ENCODE assay signal across 9 cellular contexts in genomic region chr18:22465859-22466602, GRCh38. TPM values are rescaled to one million over a fixed set of nuclear protein-coding genes. Genes with fewer than 3 reads are reported as not detected.
DNase-seq lines count a peak whose midpoint lies in the region; ATAC-seq and TF ChIP-seq lines count a peak whose summit lies in the region.
"Had no signal": no experiment of that assay in that cellular context is flagged by ENCODE, and none has a peak within 500 bp of the region (broad histone marks: within the 10 kb centered on the region; RNA-seq: fewer than 3 reads in every experiment).

No MANE protein-coding gene starts in this region.

- H3K27me3 ChIP-seq in stomach = no peaks in the 10 kb centered on the region

- TF ChIP-seq CTCF in stomach (IDR thresholded peaks at IDR 0.05) = no peak

- H3K9me3 ChIP-seq in stomach = no peaks in the 10 kb centered on the region

- DNase-seq in HS-5 (ENCODE audit: low read depth) (peak; percentile 86), iPS-NIHi7 (ENCODE audit: extremely low spot score) (peak; percentile 39), stomach (no peak), NCI-H1105 treated with DMSO at 0.1 percent for 48 hours (lab: John Stamatoyannopoulos, UW) (no peak), NCI-H146 (lab: John Stamatoyannopoulos, UW) (no peak), NAMALWA (ENCODE audit: low spot score) (no peak)
- DNase-seq in activated gamma-delta T cell treated with anti-CD3 and anti-CD28 coated beads, Interleukin-2, amount 50 U/mL, for 16 hours (ENCODE audit: low read depth) = peak; percentile 10

- ATAC-seq in HG02973 (IDR thresholded peaks at IDR 0.05; ENCODE audit: unreplicated experiment) = no peak

- TF ChIP-seq EP300 in stomach (IDR thresholded peaks at IDR 0.05) = no peak

- intact Hi-C loops in stomach (cut with DNase I; ENCODE audit: low total_unique reads) = no loop called here

- WGBS in stomach, 5 donors = 41 to 54% (median 52%) methylated on average over 5 of the region's 5 CpGs

- no peak for TF ChIP-seq POLR2A in stomach (IDR thresholded peaks at IDR 0.05)

- H3K36me3 ChIP-seq in stomach = no peaks in the 10 kb centered on the region

- H3K4me1 ChIP-seq in stomach = peaks cover 29 to 44% (median 38%) of the 10 kb centered on the region in 4 donors

- H3K27ac ChIP-seq in stomach = peak overlapping the region in 4 of 5 donors; percentile 30 to 62 (median 48)

- no peak overlapping the region for H3K4me3 ChIP-seq in stomach

RNA-seq across cellular contexts. Expression of gene CTAGE1, which starts 48.3 kb away (rescaled TPM):
- not detected for total RNA-seq in stomach
- polyA plus RNA-seq in stomach = not detected
- polyA plus RNA-seq: thymus had no signal

Comparison
In these comparisons a context has a peak if more than half of its experiments do, and no peak if none do; other contexts are left out.
1. DNase-seq: peak in HS-5 (single experiment), activated gamma-delta T cell treated with anti-CD3 and anti-CD28 coated beads, Interleukin-2, amount 50 U/mL, for 16 hours (single experiment) and iPS-NIHi7 (single experiment); none in stomach (single experiment), NCI-H1105 treated with DMSO at 0.1 percent for 48 hours (single experiment), NCI-H146 (single experiment) and NAMALWA (single experiment).